Comparison of ENCODE assay signal across 8 cellular contexts in genomic region chr13:110914293-110915056, GRCh38. TPM values are rescaled to one million over a fixed set of nuclear protein-coding genes. Genes with fewer than 3 reads are reported as not detected.
DNase-seq lines count a peak whose midpoint lies in the region; ATAC-seq and TF ChIP-seq lines count a peak whose summit lies in the region.

No MANE protein-coding gene starts in this region.

- no peak for TF ChIP-seq CTCF in 22Rv1 (IDR thresholded peaks at IDR 0.05)
- no peak for TF ChIP-seq CTCF in kidney epithelial cell (IDR thresholded peaks at IDR 0.05; ENCODE audit: insufficient read depth, low read length, poor library complexity, severe bottlenecking)

- no peaks in the 10 kb centered on the region for H3K36me3 ChIP-seq in kidney epithelial cell (ENCODE audit: control insufficient read depth, insufficient read depth, low read length)

- H3K27me3 ChIP-seq in kidney epithelial cell (ENCODE audit: control insufficient read depth, insufficient read depth, low read length): no peaks in the 10 kb centered on the region

- peak overlapping the region; percentile 96 for H3K27ac ChIP-seq in 22Rv1

- peak overlapping the region; percentile 100 for H3K4me3 ChIP-seq in kidney epithelial cell (ENCODE audit: low read depth, low read length)

- DNase-seq in NCI-H1930 (lab: John Stamatoyannopoulos, UW) (peak; percentile 89 to 94), kidney epithelial cell (ENCODE audit: low read depth) (no peak)
- DNase-seq in activated CD4-positive, CD25-positive, alpha-beta regulatory T cell treated with anti-CD3 and anti-CD28 coated beads, Interleukin-2, amount 50 U/mL, for 16 hours (ENCODE audit: low read depth, low spot score): peak; percentile 47
- peak; percentile 65 for DNase-seq in central memory CD4-positive, alpha-beta T cell
- peak; percentile 56 to 65 for DNase-seq in stimulated activated CD4-positive, alpha-beta T cell treated with anti-CD3 and anti-CD28 coated beads, Interleukin-15, amount 100 ng/mL, for 48 hours (ENCODE audit: low read depth in 2 of 2)

- ATAC-seq in GM18502 (IDR thresholded peaks at IDR 0.05; ENCODE audit: poor library complexity, unreplicated experiment): peak; percentile 43
- peak; percentile 26 for ATAC-seq in HG02884 (IDR thresholded peaks at IDR 0.05; ENCODE audit: unreplicated experiment)

RNA-seq across cellular contexts. Expression of gene ANKRD10, which starts 0.4 kb away (rescaled TPM):
- 72.4 and 81.9 TPM in 2 replicates for total RNA-seq in kidney epithelial cell
